In genomic region chr12:106145539-106146447, GRCh38 we compare ENCODE assay signal across 13 cellular contexts. TPM values are rescaled to one million over a fixed set of nuclear protein-coding genes. Genes with fewer than 3 reads are reported as not detected.
DNase-seq lines count a peak whose midpoint lies in the region; ATAC-seq, FAIRE-seq and TF ChIP-seq lines count a peak whose summit lies in the region.
"Had no signal": no experiment of that assay in that cellular context is flagged by ENCODE, and none has a peak within 500 bp of the region (broad histone marks: within the 10 kb centered on the region; RNA-seq: fewer than 3 reads in every experiment).

No MANE protein-coding gene starts in this region.

- H3K27ac Mint-ChIP-seq in mesothelial cell of epicardium, result peak overlapping the region; percentile 77
- H3K27ac Mint-ChIP-seq: T-helper 1 cell treated with Interleukin-12 subunit alpha and Interleukin-12 subunit beta and Interleukin-4 antibody, amounts not matched to agents 30 μg/mL and 1 μg/mL, for 36 hours had no signal

- no peak for TF ChIP-seq EP300 in HepG2 (IDR thresholded peaks at IDR 0.05; ENCODE audit: low read depth in 2 of 2, low read length in 2 of 2)
- no peak for TF ChIP-seq EP300 in HepG2 (CRISPR knock-in tag; IDR thresholded peaks at IDR 0.05; ENCODE audit: borderline replicate concordance)

- H2AFZ ChIP-seq in HepG2 (ENCODE audit: low read length) (no peak overlapping the region), endothelial cell of umbilical vein (ENCODE audit: low read depth, low read length) (no peak overlapping the region)

- H3K9me3 Mint-ChIP-seq in mesothelial cell of epicardium, result no peaks in the 10 kb centered on the region
- no peaks in the 10 kb centered on the region for H3K9me3 Mint-ChIP-seq in activated T-cell treated with anti-CD3 and anti-CD28 coated beads, Interleukin-2, amount 50 U/mL, for 4 hours
- H3K9me3 Mint-ChIP-seq: T-helper 1 cell treated with Interleukin-12 subunit alpha and Interleukin-12 subunit beta and Interleukin-4 antibody, amounts not matched to agents 30 μg/mL and 1 μg/mL, for 36 hours had no signal

- H3K36me3 ChIP-seq in liver (ENCODE audit: control insufficient read depth in 4 of 4, insufficient read depth in 3 of 4, low read depth in 1 of 4, low read length in 3 of 4) (no peaks in the 10 kb centered on the region), HepG2 (replicated peaks in 1 of 2; ENCODE audit: control insufficient read depth in 1 of 2, insufficient read depth in 2 of 2, low read length in 2 of 2) (no peaks in the 10 kb centered on the region), endothelial cell of umbilical vein (ENCODE audit: control insufficient read depth in 2 of 2, extremely low read depth in 1 of 2, insufficient read depth in 2 of 2, low read length in 2 of 2) (no peaks in the 10 kb centered on the region)
- H3K36me3 ChIP-seq: upper lobe of right lung had no signal

- intact Hi-C loops in HepG2 (cut with micrococcal nuclease; ENCODE audit: unreplicated experiment), result no loop called here
- intact Hi-C loops in endothelial cell of umbilical vein (cut with micrococcal nuclease), result no loop called here

- H3K4me1 Mint-ChIP-seq in mesothelial cell of epicardium, result peaks cover 48% of the 10 kb centered on the region
- H3K4me1 Mint-ChIP-seq in activated T-cell treated with anti-CD3 and anti-CD28 coated beads, Interleukin-2, amount 50 U/mL, for 4 hours (ENCODE audit: low read depth), result no peaks in the 10 kb centered on the region

- DNase-seq in HepG2 (ENCODE audit: low spot score), result no peak
- peak; percentile 84 for DNase-seq in endothelial cell of umbilical vein (ENCODE audit: low read depth, low spot score)
- no peak for DNase-seq in mesothelial cell of epicardium (ENCODE audit: low spot score in 2 of 2, unreplicated experiment in 2 of 2)
- no peak for DNase-seq in NCI-H2227 (lab: John Stamatoyannopoulos, UW; ENCODE audit: unreplicated experiment)
- DNase-seq in SKM-1 (lab: John Stamatoyannopoulos, UW; ENCODE audit: unreplicated experiment), result no peak
- no peak for DNase-seq in GM13976 (ENCODE audit: low spot score)
- DNase-seq in activated T-cell treated with anti-CD3 and anti-CD28 coated beads, Interleukin-2, amount 50 U/mL, for 4 hours, result no peak
- DNase-seq: activated naive CD4-positive, alpha-beta T cell; NCI-H146; upper lobe of right lung had no signal

- H3K4me3 ChIP-seq in liver (ENCODE audit: low read depth in 1 of 3, low read length in 3 of 3) (peak overlapping the region in 1 of 3 donors; percentile 3), HepG2 (replicated peaks in 1 of 3; ENCODE audit: insufficient read depth in 1 of 3, low read depth in 2 of 3, low read length in 3 of 3) (no peak overlapping the region), endothelial cell of umbilical vein (replicated peaks in 1 of 3; ENCODE audit: insufficient read depth in 1 of 3, low read depth in 1 of 3, low read length in 3 of 3) (no peak overlapping the region)
- H3K4me3 ChIP-seq: upper lobe of right lung had no signal

- TF ChIP-seq CTCF in liver (IDR thresholded peaks at IDR 0.05; ENCODE audit: low read depth, low read length, missing input control), result no peak
- no peak for TF ChIP-seq CTCF in HepG2 (CRISPR knock-in tag; IDR thresholded peaks at IDR 0.05)
- no peak for TF ChIP-seq CTCF in endothelial cell of umbilical vein (IDR thresholded peaks at IDR 0.05; ENCODE audit: extremely low read depth in 1 of 2, insufficient read depth in 1 of 2, low read depth in 1 of 2, low read length in 2 of 2)
- TF ChIP-seq CTCF in mesothelial cell of epicardium (IDR thresholded peaks at IDR 0.05; ENCODE audit: unreplicated experiment), result no peak
- no peak for TF ChIP-seq CTCF in GM13976 (IDR thresholded peaks at IDR 0.05; ENCODE audit: borderline replicate concordance, control extremely low read depth, extremely low read depth, insufficient read depth, missing control alignments)

- dilution Hi-C loops in endothelial cell of umbilical vein (cut with MboI; ENCODE audit: extremely low pct_ligation_motif_present, low sequenced_read_pairs), result no loop called here

- no TSS peak for BruUV-seq in HepG2 (replicated peaks; lab: Mats Ljungman, UMichigan)
- BruUV-seq in endothelial cell of umbilical vein (replicated peaks; lab: Mats Ljungman, UMichigan), result no TSS peak

- H3K4me1 ChIP-seq in liver (ENCODE audit: control insufficient read depth in 4 of 4, insufficient read depth in 4 of 4, low read length in 3 of 4) (peaks cover 0 to 56% (median 43%) of the 10 kb centered on the region in 4 donors), HepG2 (ENCODE audit: insufficient read depth, low read length) (0 out of 2 replicates have a peak, but pooled peaks cover 3% of the 10 kb centered on the region), endothelial cell of umbilical vein (ENCODE audit: control insufficient read depth, extremely low read depth, insufficient read depth, low read length) (peaks cover 21% of the 10 kb centered on the region)

- ATAC-seq in HepG2, result no peak
- no peak for ATAC-seq in activated T-cell treated with anti-CD3 and anti-CD28 coated beads, Interleukin-2, amount 50 U/mL, for 4 hours
- ATAC-seq: upper lobe of right lung had no signal

- TF ChIP-seq RAD21 in liver (IDR thresholded peaks at IDR 0.05) (peak in 1 of 2 donors; percentile 19), HepG2 (CRISPR knock-in tag; IDR thresholded peaks at IDR 0.05) (no peak)

- 30% methylated on average over 14 of the region's 14 CpGs for WGBS in liver
- 51% methylated on average over 14 of the region's 14 CpGs for WGBS in HepG2 (ENCODE audit: low lambda C conversion rate)

- in situ Hi-C loops in HepG2 (cut with HindIII; ENCODE audit: extremely low pct_ligation_motif_present, low pct_unique_long_range_greater_than_20kb) (loop anchor here (10.0 kb wide), 1 partner anchor 721 kb away; no protein-coding TSS in a partner anchor), GM13976 (cut with MboI; ENCODE audit: low sequenced_read_pairs, unreplicated experiment) (loop anchor here (25.0 kb wide), 1 partner anchor 433 kb away; no protein-coding TSS in a partner anchor)

- H3K9me3 ChIP-seq in liver (ENCODE audit: control insufficient read depth in 4 of 4, low read length in 3 of 4) (no peaks in the 10 kb centered on the region), HepG2 (ENCODE audit: low read length) (no peaks in the 10 kb centered on the region), endothelial cell of umbilical vein (replicated peaks; ENCODE audit: control insufficient read depth, insufficient read depth, low read length) (no peaks in the 10 kb centered on the region)
- H3K9me3 ChIP-seq: upper lobe of right lung had no signal

- H3K27me3 ChIP-seq in liver (ENCODE audit: control insufficient read depth in 4 of 4, insufficient read depth in 4 of 4, low read length in 3 of 4) (no peaks in the 10 kb centered on the region), HepG2 (ENCODE audit: control insufficient read depth in 1 of 2, insufficient read depth in 2 of 2, low read length in 2 of 2) (no peaks in the 10 kb centered on the region), endothelial cell of umbilical vein (ENCODE audit: control insufficient read depth in 2 of 2, insufficient read depth in 2 of 2, low read length in 2 of 2) (no peaks in the 10 kb centered on the region)
- H3K27me3 ChIP-seq: upper lobe of right lung had no signal

- H3K9ac ChIP-seq in liver (ENCODE audit: low read depth in 1 of 2, low read length in 2 of 2) (no peak overlapping the region), HepG2 (ENCODE audit: insufficient read depth, low read depth, low read length) (no peak overlapping the region), endothelial cell of umbilical vein (replicated peaks; ENCODE audit: extremely low read depth, insufficient read depth, low read length) (no peak overlapping the region)

- no peak overlapping the region for H3K4me3 Mint-ChIP-seq in mesothelial cell of epicardium
- no peak overlapping the region for H3K4me3 Mint-ChIP-seq in activated T-cell treated with anti-CD3 and anti-CD28 coated beads, Interleukin-2, amount 50 U/mL, for 4 hours
- H3K4me3 Mint-ChIP-seq: T-helper 1 cell treated with Interleukin-12 subunit alpha and Interleukin-12 subunit beta and Interleukin-4 antibody, amounts not matched to agents 30 μg/mL and 1 μg/mL, for 36 hours had no signal

- H3K9me1 ChIP-seq in endothelial cell of umbilical vein (replicated peaks; ENCODE audit: control insufficient read depth, extremely low read depth, insufficient read depth, low read length), result no peaks in the 10 kb centered on the region

- POLR2A ChIA-PET in HepG2 (lab: Yijun Ruan, JAX) (no interaction called here), endothelial cell of umbilical vein (lab: Charles Lee) (interaction anchor here (0.7 kb wide), 1 partner anchor 51 kb away, joined by 3 read pairs; no protein-coding TSS in a partner anchor)

- CTCF ChIA-PET in HepG2 (lab: Yijun Ruan, JAX; ENCODE audit: low intra/inter-chr PET ratio, low total read pairs), result no interaction called here
- CTCF ChIA-PET in endothelial cell of umbilical vein (lab: Charles Lee), result interaction anchor here (1.1 to 2.1 kb wide), 6 partner anchors 10 to 725 kb away, joined by 3 to 15 read pairs (median 5); no protein-coding TSS in a partner anchor

- H3K27me3 Mint-ChIP-seq in mesothelial cell of epicardium (ENCODE audit: low read depth), result no peaks in the 10 kb centered on the region
- H3K27me3 Mint-ChIP-seq in activated T-cell treated with anti-CD3 and anti-CD28 coated beads, Interleukin-2, amount 50 U/mL, for 4 hours (ENCODE audit: low read depth), result peaks cover 44% of the 10 kb centered on the region

- H3K79me2 ChIP-seq in HepG2 (ENCODE audit: insufficient read depth, low read length) (no peaks in the 10 kb centered on the region), endothelial cell of umbilical vein (ENCODE audit: control insufficient read depth, insufficient read depth, low read length) (no peaks in the 10 kb centered on the region)

- H3K27ac ChIP-seq in liver (ENCODE audit: low read depth in 1 of 2, low read length in 2 of 2) (peak overlapping the region; percentile 52 to 73), HepG2 (ENCODE audit: extremely low read length, insufficient read depth, low read length) (no peak overlapping the region), endothelial cell of umbilical vein (ENCODE audit: insufficient read depth, low read depth, low read length) (no peak overlapping the region)
- H3K27ac ChIP-seq: upper lobe of right lung had no signal

- TF ChIP-seq POLR2A in HepG2 (IDR thresholded peaks at IDR 0.05; ENCODE audit: insufficient read depth in 1 of 2, low read depth in 2 of 2, low read length in 2 of 2), result no peak
- no peak for TF ChIP-seq POLR2A in endothelial cell of umbilical vein (IDR thresholded peaks at IDR 0.05; ENCODE audit: low read depth, low read length)

- FAIRE-seq in HepG2 (lab: Jason Lieb, UNC) (no peak), endothelial cell of umbilical vein (lab: Jason Lieb, UNC) (peak; percentile 50)
- FAIRE-seq: HTR-8/SVneo had no signal

- peaks cover 2% of the 10 kb centered on the region for H3K36me3 Mint-ChIP-seq in mesothelial cell of epicardium
- H3K36me3 Mint-ChIP-seq in activated T-cell treated with anti-CD3 and anti-CD28 coated beads, Interleukin-2, amount 50 U/mL, for 4 hours (ENCODE audit: insufficient read depth), result no peaks in the 10 kb centered on the region

- H4K20me1 ChIP-seq in HepG2 (ENCODE audit: insufficient read depth, low read length) (no peaks in the 10 kb centered on the region), endothelial cell of umbilical vein (replicated peaks; ENCODE audit: control insufficient read depth, extremely low read depth, insufficient read depth, low read length) (no peaks in the 10 kb centered on the region)

- H3K4me2 ChIP-seq in HepG2 (ENCODE audit: low read depth, low read length), result no peak overlapping the region
- H3K4me2 ChIP-seq in endothelial cell of umbilical vein (ENCODE audit: insufficient read depth, low read length), result peak overlapping the region; percentile 13

RNA-seq across cellular contexts. Expression of gene NUAK1, which starts 7.0 kb away (rescaled TPM):
- total RNA-seq in liver (1 to 10 TPM; 3.6 to 9.3 TPM), HepG2 (2016; rRNA removed; fragmentation: Illumina TruSeq; extraction: Trizol) (1.9 and 2.0 TPM in 2 replicates), endothelial cell of umbilical vein (34.2 and 38.0 TPM in 2 replicates), mesothelial cell of epicardium (23.4 to 27.0 TPM (median 25.1 TPM) in 3 replicates)
- polyA plus RNA-seq in liver (1 to 10 TPM; 2.5 to 4.1 TPM), HepG2 (2011; rRNA removed) (0.74 and 1.7 TPM in 2 replicates), endothelial cell of umbilical vein (19.8 and 39.7 TPM in 2 replicates)
- 0.20 and 1.1 TPM in 2 replicates for total RNA-seq in HepG2 (2016; cell fraction: cytosol; rRNA removed; fragmentation: Illumina TruSeq; extraction: Trizol; ENCODE audit: low read depth)
- 1.7 and 2.1 TPM in 2 replicates for total RNA-seq in HepG2 (2016; cell fraction: insoluble cytoplasmic fraction; rRNA removed; fragmentation: Illumina TruSeq; extraction: Trizol)
- total RNA-seq in HepG2 (2016; cell fraction: membrane; rRNA removed; fragmentation: Illumina TruSeq; extraction: Trizol), result 1.1 and 1.8 TPM in 2 replicates
- 1.8 and 1.9 TPM in 2 replicates for total RNA-seq in HepG2 (2016; cell fraction: nucleus; rRNA removed; fragmentation: Illumina TruSeq; extraction: Trizol)
- 0.79 and 1.2 TPM in 2 replicates for polyA plus RNA-seq in HepG2 (2011; cell fraction: cytosol; rRNA removed)
- polyA plus RNA-seq in HepG2 (2011; cell fraction: nucleus; rRNA removed), result 0.69 and 1.3 TPM in 2 replicates
- polyA plus RNA-seq in HepG2 (2012), result 0.40 and 1.4 TPM in 2 replicates
- 0.08 and 0.11 TPM in 2 replicates for polyA plus RNA-seq in HepG2 (2016; cell fraction: cytosol; fragmentation: Illumina TruSeq; extraction: Trizol; ENCODE audit: low read depth)
- 1.7 TPM in 2 replicates for polyA plus RNA-seq in HepG2 (2016; cell fraction: insoluble cytoplasmic fraction; fragmentation: Illumina TruSeq; extraction: Trizol; ENCODE audit: low read depth)
- polyA plus RNA-seq in HepG2 (2016; cell fraction: membrane; fragmentation: Illumina TruSeq; extraction: Trizol; ENCODE audit: low read depth), result 0.32 and 0.37 TPM in 2 replicates
- polyA plus RNA-seq in HepG2 (2016; cell fraction: nucleus; fragmentation: Illumina TruSeq; extraction: Trizol; ENCODE audit: insufficient read depth, low read depth), result 1.9 TPM in 2 replicates
- 2.5 and 4.9 TPM in 2 replicates for polyA minus RNA-seq in HepG2 (2011; rRNA and poly(A)+ RNA removed; ENCODE audit: low replicate concordance)
- polyA minus RNA-seq in HepG2 (2011; cell fraction: cytosol; rRNA and poly(A)+ RNA removed), result 0.89 and 1.6 TPM in 2 replicates
- polyA minus RNA-seq in HepG2 (2011; cell fraction: nucleus; rRNA and poly(A)+ RNA removed), result 1.6 and 2.3 TPM in 2 replicates
- polyA plus RNA-seq in endothelial cell of umbilical vein (2011; cell fraction: cytosol; rRNA removed), result 23.1 and 23.6 TPM in 2 replicates
- 38.8 and 44.0 TPM in 2 replicates for polyA plus RNA-seq in endothelial cell of umbilical vein (2011; cell fraction: nucleus; rRNA removed)
- polyA plus RNA-seq in endothelial cell of umbilical vein (2012), result 12.1 and 16.3 TPM in 2 replicates
- polyA minus RNA-seq in endothelial cell of umbilical vein, result 58.9 and 75.2 TPM in 2 replicates
- 2.3 TPM for polyA minus RNA-seq in endothelial cell of umbilical vein (2011; cell fraction: cytosol; rRNA and poly(A)+ RNA removed)
- 30.5 and 34.3 TPM in 2 replicates for polyA minus RNA-seq in endothelial cell of umbilical vein (2011; cell fraction: nucleus; rRNA and poly(A)+ RNA removed)
- under 1 TPM in 2 of 3 donors, not detected in 1; 0.03 to 0.05 TPM for total RNA-seq in activated T-cell treated with anti-CD3 and anti-CD28 coated beads, Interleukin-2, amount 50 U/mL, for 4 hours

Comparison
In these comparisons a context has a peak if more than half of its experiments do, and no peak if none do; other contexts are left out.
1. H3K27ac ChIP-seq: peak in liver (2 of 2); none in HepG2 (single experiment) and endothelial cell of umbilical vein (single experiment).